In the genomic region with DNA sequence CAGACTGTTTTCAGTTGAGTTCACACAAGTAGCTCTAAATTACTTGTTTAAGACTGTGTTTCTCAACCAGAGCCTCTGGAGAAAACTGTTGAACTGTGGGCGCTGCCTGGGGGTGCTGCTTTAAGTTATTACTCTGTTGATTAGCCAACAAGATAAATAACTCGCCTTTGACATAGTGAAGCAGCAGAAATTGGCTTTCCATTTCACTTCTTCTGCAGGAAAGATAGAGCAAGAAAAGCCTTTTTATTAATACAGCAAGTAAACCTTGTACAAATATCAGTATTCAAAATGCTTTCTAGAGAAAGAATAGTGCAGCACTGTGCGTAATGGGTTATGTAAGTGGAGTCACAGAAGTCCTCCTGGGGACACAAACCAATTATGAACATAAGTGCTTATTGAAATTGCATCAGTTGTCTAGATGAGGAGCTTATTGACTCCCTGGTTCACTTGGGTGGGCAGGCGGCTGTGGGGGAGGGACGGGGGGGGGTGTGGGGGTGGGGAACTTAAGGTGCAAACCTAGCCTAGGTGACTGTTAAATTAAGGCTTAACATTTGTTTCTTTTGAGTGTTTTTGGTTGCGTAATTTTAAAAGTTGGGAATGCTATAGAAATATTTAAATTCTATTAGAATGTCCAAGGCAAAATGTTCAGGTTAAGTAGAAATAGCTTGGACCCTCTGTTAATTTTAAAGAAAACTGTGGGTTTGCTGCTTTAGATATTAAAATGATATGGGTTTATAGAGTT, we compare ENCODE assay signal across 11 cellular contexts. TPM values are rescaled to one million over a fixed set of nuclear protein-coding genes. Genes with fewer than 3 reads are reported as not detected.
DNase-seq lines count a peak whose midpoint lies in the region; ATAC-seq and TF ChIP-seq lines count a peak whose summit lies in the region.
"Had no signal": no experiment of that assay in that cellular context is flagged by ENCODE, and none has a peak within 500 bp of the region (broad histone marks: within the 10 kb centered on the region; RNA-seq: fewer than 3 reads in every experiment).

No MANE protein-coding gene starts in this region.

- H3K9me3 ChIP-seq in adipocyte (ENCODE audit: control insufficient read depth, low read length) = no peaks in the 10 kb centered on the region
- no peaks in the 10 kb centered on the region for H3K9me3 ChIP-seq in right atrium auricular region
- H3K9me3 ChIP-seq in SJCRH30 (replicated peaks) = no peaks in the 10 kb centered on the region

- no peaks in the 10 kb centered on the region for H3K27me3 Mint-ChIP-seq in HFFc6 (ENCODE audit: insufficient read depth)
- H3K27me3 Mint-ChIP-seq: central memory CD8-positive, alpha-beta T cell had no signal

- no peak overlapping the region for H3K27ac Mint-ChIP-seq in HFFc6

- peak overlapping the region; percentile 78 to 79 for H3K27ac ChIP-seq in right atrium auricular region
- no peak overlapping the region for H3K27ac ChIP-seq in SJCRH30

- H3K36me3 ChIP-seq in adipocyte (ENCODE audit: control insufficient read depth, insufficient read depth, low read length, severe bottlenecking) (no peaks in the 10 kb centered on the region), right atrium auricular region (no peaks in the 10 kb centered on the region), SJCRH30 (peaks cover 3% of the 10 kb centered on the region; the same call in 1 of the 2 replicates)

- intact Hi-C loops in sciatic nerve (cut with DNase I) = no loop called here

- peaks cover 20% of the 10 kb centered on the region; the same call in 1 of the 2 replicates for H3K36me3 Mint-ChIP-seq in HFFc6 (ENCODE audit: low read depth)

- H3K27me3 ChIP-seq in adipocyte (replicated peaks; ENCODE audit: control insufficient read depth, insufficient read depth, low read length) (no peaks in the 10 kb centered on the region), right atrium auricular region (no peaks in the 10 kb centered on the region), SJCRH30 (no peaks in the 10 kb centered on the region)

- peaks cover 64% of the 10 kb centered on the region for H3K4me1 Mint-ChIP-seq in HFFc6 (ENCODE audit: low read depth)

- no peak overlapping the region for H3K4me3 Mint-ChIP-seq in HFFc6
- H3K4me3 Mint-ChIP-seq: central memory CD8-positive, alpha-beta T cell had no signal

- ATAC-seq in sciatic nerve = peak; percentile 83

- TF ChIP-seq CTCF in right atrium auricular region (IDR thresholded peaks at IDR 0.05) (no peak), HFFc6 (IDR thresholded peaks at IDR 0.05) (no peak)

- in situ Hi-C loops in G401 (cut with HindIII; ENCODE audit: low sequenced_read_pairs) (no loop called here), KBM-7 (cut with MboI; ENCODE audit: low pct_unique_long_range_greater_than_20kb, low sequenced_read_pairs) (no loop called here)

- no peaks in the 10 kb centered on the region for H3K9me3 Mint-ChIP-seq in HFFc6
- H3K9me3 Mint-ChIP-seq: central memory CD8-positive, alpha-beta T cell had no signal

- H3K4me3 ChIP-seq in adipocyte (ENCODE audit: low read length) (peak overlapping the region; percentile 75), right atrium auricular region (peak overlapping the region in 1 of 2 donors; percentile 21), SJCRH30 (no peak overlapping the region)

- DNase-seq in G401 (ENCODE audit: low spot score) (peak; percentile 65), adipocyte (ENCODE audit: low read depth) (no peak), right atrium auricular region (ENCODE audit: low spot score) (no peak), sciatic nerve (ENCODE audit: low spot score) (no peak), SJCRH30 (no peak), KBM-7 (no peak), HFFc6 (no peak), mesenteric fat pad (ENCODE audit: low spot score) (no peak)
- DNase-seq: stimulated activated naive CD4-positive, alpha-beta T cell treated with Interleukin-2 at 50 U/mL for 16 hours; T-helper 1 cell had no signal

- peaks cover 50% of the 10 kb centered on the region for H3K4me1 ChIP-seq in adipocyte (ENCODE audit: control insufficient read depth, insufficient read depth, low read length)
- peaks cover 0 to 56% of the 10 kb centered on the region in 2 donors for H3K4me1 ChIP-seq in right atrium auricular region
- H3K4me1 ChIP-seq in SJCRH30 = peaks cover 15% of the 10 kb centered on the region

- H3K9ac ChIP-seq in adipocyte (ENCODE audit: low read length) = peak overlapping the region; percentile 70

RNA-seq across cellular contexts. Expression of gene FRS2, which starts 6.3 kb away (rescaled TPM):
- 14.2 and 20.6 TPM in 2 replicates for total RNA-seq in G401 (2014; rRNA removed; shearing (Covaris generic))
- total RNA-seq in right atrium auricular region (10 to 100 TPM; 25.9 to 32.5 TPM), sciatic nerve (58.0 TPM), mesenteric fat pad (37.8 TPM)
- total RNA-seq in SJCRH30 (2014; rRNA removed; shearing (Covaris generic)) = 25.9 and 28.4 TPM in 2 replicates
- 10 to 100 TPM; 26.5 to 35.8 (median 31.1) TPM for total RNA-seq in HFFc6 (2021; fragmentation: NEBNext Ultra II Directional; extraction: Animal tissue kit (Norgen Biotek cat#: 25700))
